1 cellular context compared by ENCODE assay signal in genomic region chr12:19130224-19131019, GRCh38.
TF ChIP-seq lines count a peak whose summit lies in the region.

No MANE protein-coding gene starts in this region.

TF ChIP-seq in HEK293, 187 proteins besides CTCF, POLR2A, EP300 and RAD21 (continued from another document):
- peak; percentile 87 for TF ChIP-seq ZNF513 (tag by site-specific recombination; IDR thresholded peaks at IDR 0.05)
- no peak; the same call in 1 of the 2 replicates for TF ChIP-seq KLF16 (tag by site-specific recombination; IDR thresholded peaks at IDR 0.05)
- no peak for TF ChIP-seq ZNF404 (tag by site-specific recombination; IDR thresholded peaks at IDR 0.05)
- TF ChIP-seq PRDM10 (tag by site-specific recombination; IDR thresholded peaks at IDR 0.05): no peak
- no peak for TF ChIP-seq ZNF394 (tag by site-specific recombination; IDR thresholded peaks at IDR 0.05; ENCODE audit: borderline replicate concordance)
- TF ChIP-seq ZNF398 (tag by site-specific recombination; IDR thresholded peaks at IDR 0.05): peak; percentile 87
- TF ChIP-seq ZNF660 (tag by site-specific recombination; IDR thresholded peaks at IDR 0.05): no peak
- no peak for TF ChIP-seq KLF10 (tag by site-specific recombination; IDR thresholded peaks at IDR 0.05)
- TF ChIP-seq WT1 (tag by site-specific recombination; IDR thresholded peaks at IDR 0.05): peak; percentile 75
- TF ChIP-seq ZNF18 (tag by site-specific recombination; IDR thresholded peaks at IDR 0.05): no peak
- TF ChIP-seq ZFP69B (tag by site-specific recombination; IDR thresholded peaks at IDR 0.05): no peak
- 0 out of 2 replicates have a peak, but pooled peaks have one; percentile 29 for TF ChIP-seq KLF7 (tag by site-specific recombination; IDR thresholded peaks at IDR 0.05; ENCODE audit: borderline replicate concordance)
- no peak for TF ChIP-seq INSM2 (tag by site-specific recombination; IDR thresholded peaks at IDR 0.05)
- no peak for TF ChIP-seq PRDM4 (tag by site-specific recombination; IDR thresholded peaks at IDR 0.05)
- no peak; the same call in 1 of the 2 replicates for TF ChIP-seq ZNF391 (tag by site-specific recombination; IDR thresholded peaks at IDR 0.05; ENCODE audit: borderline replicate concordance, low read depth)
- no peak for TF ChIP-seq ZNF626 (tag by site-specific recombination; IDR thresholded peaks at IDR 0.05)
